Comparison of ENCODE assay signal across 27 cellular contexts in the genomic region with DNA sequence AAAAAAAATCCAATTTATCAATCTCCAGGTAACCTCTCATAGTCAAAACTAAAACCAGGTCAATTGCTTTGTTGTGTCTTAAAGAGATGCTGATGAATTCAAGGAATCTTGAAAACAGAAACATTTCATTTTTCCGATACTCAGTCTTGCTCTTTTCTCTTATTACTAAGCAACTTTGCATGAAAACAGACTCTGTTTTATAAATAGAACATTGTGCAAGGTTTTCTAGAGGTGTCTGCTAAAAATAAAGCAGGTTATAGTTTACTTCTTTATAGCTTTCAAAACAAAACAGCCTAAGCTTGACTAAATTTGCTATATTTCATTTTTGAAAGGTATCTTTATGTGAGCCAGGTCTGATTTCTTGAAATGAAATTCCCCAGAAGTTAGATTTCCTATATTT.
DNase-seq lines count a peak whose midpoint lies in the region; ATAC-seq, FAIRE-seq and TF ChIP-seq lines count a peak whose summit lies in the region.
"Had no signal": no experiment of that assay in that cellular context is flagged by ENCODE, and none has a peak within 500 bp of the region (broad histone marks: within the 10 kb centered on the region; RNA-seq: fewer than 3 reads in every experiment).

No MANE protein-coding gene starts in this region.

- no peak for FAIRE-seq in pancreas (lab: Jason Lieb, UNC)
- FAIRE-seq: K562, small intestine, TTC549 had no signal

- TF ChIP-seq CTCF in cardiac muscle cell (IDR thresholded peaks at IDR 0.05; ENCODE audit: low read depth, low read length) (no peak), right atrium auricular region (IDR thresholded peaks at IDR 0.05) (no peak), hepatocyte (IDR thresholded peaks at IDR 0.05; ENCODE audit: poor library complexity) (no peak), thyroid gland (IDR thresholded peaks at IDR 0.05) (no peak), pancreas (IDR thresholded peaks at IDR 0.05) (no peak)

- H3K27me3 ChIP-seq in cardiac muscle cell (no peaks in the 10 kb centered on the region), right atrium auricular region (no peaks in the 10 kb centered on the region), hepatocyte (no peaks in the 10 kb centered on the region), thyroid gland (no peaks in the 10 kb centered on the region), pancreas (no peaks in the 10 kb centered on the region)
- H3K27me3 ChIP-seq: foreskin keratinocyte, neural progenitor cell, SJCRH30 had no signal

- H3K4me3 Mint-ChIP-seq in stimulated activated naive CD8-positive, alpha-beta T cell treated with anti-CD3 and anti-CD28 coated beads, Interleukin-15, amount 100 ng/mL, for 72 hours, result no peak overlapping the region
- H3K4me3 Mint-ChIP-seq: activated CD8-positive, alpha-beta T cell treated with anti-CD3 and anti-CD28 coated beads, Interleukin-2, amount 10 ng/mL, durations not matched to agents 7 days and 5 days; activated naive CD8-positive, alpha-beta T cell treated with anti-CD3 and anti-CD28 coated beads for 36 hours; CD8-positive, alpha-beta T cell; neural progenitor cell had no signal

- DNase-seq in cardiac muscle cell (ENCODE audit: low read depth in 1 of 2, low spot score in 1 of 2) (no peak), right atrium auricular region (ENCODE audit: low spot score) (no peak), hepatocyte (ENCODE audit: low spot score) (no peak), thyroid gland (no peak), pancreas (no peak)
- DNase-seq in activated CD4-positive, alpha-beta T cell treated with anti-CD3 and anti-CD28 coated beads for 4 hours, result no peak
- no peak for DNase-seq in stimulated activated naive CD8-positive, alpha-beta T cell treated with anti-CD3 and anti-CD28 coated beads, Interleukin-15, amount 100 ng/mL, for 72 hours
- DNase-seq: activated CD4-positive, CD25-positive, alpha-beta regulatory T cell treated with anti-CD3 and anti-CD28 coated beads, Interleukin-2, amount 50 U/mL, for 72 hours; activated CD8-positive, alpha-beta T cell treated with anti-CD3 and anti-CD28 coated beads, Interleukin-2, amount 10 ng/mL, durations not matched to agents 7 days and 5 days; activated effector memory CD4-positive, alpha-beta T cell treated with Interleukin-2 at 50 U/mL for 16 hours; activated naive CD8-positive, alpha-beta T cell treated with anti-CD3 and anti-CD28 coated beads for 36 hours; activated T-cell treated with anti-CD3 and anti-CD28 coated beads for 4 hours; CD8-positive, alpha-beta T cell; foreskin keratinocyte; HCEC 1CT; hypothalamus; MM.1S; NCI-H1436 treated with DMSO at 0.1 percent for 48 hours; NCI-H510A treated with DMSO at 0.1 percent for 48 hours; SJCRH30; small intestine; stimulated activated CD4-positive, alpha-beta T cell treated with anti-CD3 and anti-CD28 coated beads, Interleukin-1b, Interleukin-23, amount 100 ng/mL, for 48 hours had no signal

- H3K27me3 Mint-ChIP-seq in stimulated activated naive CD8-positive, alpha-beta T cell treated with anti-CD3 and anti-CD28 coated beads, Interleukin-15, amount 100 ng/mL, for 72 hours, result peaks cover 2% of the 10 kb centered on the region

- H3K9me3 ChIP-seq in cardiac muscle cell (ENCODE audit: low read depth) (no peaks in the 10 kb centered on the region), right atrium auricular region (no peaks in the 10 kb centered on the region), hepatocyte (ENCODE audit: low read depth) (no peaks in the 10 kb centered on the region), thyroid gland (no peaks in the 10 kb centered on the region), pancreas (no peaks in the 10 kb centered on the region)
- H3K9me3 ChIP-seq: SJCRH30 had no signal

- ATAC-seq in HG03095 (IDR thresholded peaks at IDR 0.05; ENCODE audit: unreplicated experiment), result peak; percentile 60
- ATAC-seq in pancreas, result no peak
- ATAC-seq in stimulated activated naive CD8-positive, alpha-beta T cell treated with anti-CD3 and anti-CD28 coated beads, Interleukin-15, amount 100 ng/mL, for 72 hours, result no peak
- ATAC-seq: activated CD8-positive, alpha-beta T cell treated with anti-CD3 and anti-CD28 coated beads, Interleukin-2, amount 10 ng/mL, durations not matched to agents 7 days and 5 days; CD8-positive, alpha-beta T cell; foreskin keratinocyte; K562; Panc1 had no signal

- no peaks in the 10 kb centered on the region for H3K4me1 Mint-ChIP-seq in stimulated activated naive CD8-positive, alpha-beta T cell treated with anti-CD3 and anti-CD28 coated beads, Interleukin-15, amount 100 ng/mL, for 72 hours
- H3K4me1 Mint-ChIP-seq: activated naive CD8-positive, alpha-beta T cell treated with anti-CD3 and anti-CD28 coated beads for 36 hours had no signal

- no peaks in the 10 kb centered on the region for H3K9me2 ChIP-seq in hepatocyte (replicated peaks; ENCODE audit: insufficient read depth)

- TF ChIP-seq POLR2A in thyroid gland (IDR thresholded peaks at IDR 0.05), result no peak

- H2AFZ ChIP-seq in hepatocyte, result no peak overlapping the region
- H2AFZ ChIP-seq: neural progenitor cell had no signal

- H3K4me3 ChIP-seq in cardiac muscle cell (no peak overlapping the region), right atrium auricular region (no peak overlapping the region), hepatocyte (no peak overlapping the region), thyroid gland (replicated peaks in 1 of 3) (no peak overlapping the region), pancreas (no peak overlapping the region)
- H3K4me3 ChIP-seq: K562, neural progenitor cell, SJCRH30 had no signal

- no peaks in the 10 kb centered on the region for H3K9me3 Mint-ChIP-seq in stimulated activated naive CD8-positive, alpha-beta T cell treated with anti-CD3 and anti-CD28 coated beads, Interleukin-15, amount 100 ng/mL, for 72 hours
- H3K9me3 Mint-ChIP-seq: activated naive CD8-positive, alpha-beta T cell treated with anti-CD3 and anti-CD28 coated beads for 36 hours; CD8-positive, alpha-beta T cell; neural progenitor cell had no signal

- H3K36me3 ChIP-seq in cardiac muscle cell (no peaks in the 10 kb centered on the region), right atrium auricular region (no peaks in the 10 kb centered on the region), hepatocyte (replicated peaks; ENCODE audit: insufficient read depth, low read depth) (no peaks in the 10 kb centered on the region), thyroid gland (no peaks in the 10 kb centered on the region), pancreas (no peaks in the 10 kb centered on the region)
- H3K36me3 ChIP-seq: neural progenitor cell, SJCRH30 had no signal

- no peak overlapping the region for H3K27ac Mint-ChIP-seq in stimulated activated naive CD8-positive, alpha-beta T cell treated with anti-CD3 and anti-CD28 coated beads, Interleukin-15, amount 100 ng/mL, for 72 hours
- H3K27ac Mint-ChIP-seq: activated CD8-positive, alpha-beta T cell treated with anti-CD3 and anti-CD28 coated beads, Interleukin-2, amount 10 ng/mL, durations not matched to agents 7 days and 5 days; activated naive CD8-positive, alpha-beta T cell treated with anti-CD3 and anti-CD28 coated beads for 36 hours; CD8-positive, alpha-beta T cell; neural progenitor cell had no signal

- WGBS in hepatocyte (ENCODE audit: low lambda C conversion rate, missing lambda C conversion rate), result 66% methylated on average over 1 of the region's 1 CpG
- WGBS in thyroid gland, 2 donors, result 53 to 63% methylated on average over 1 of the region's 1 CpG
- WGBS in pancreas, 2 donors, result 71 to 78% methylated on average over 1 of the region's 1 CpG

- no peaks in the 10 kb centered on the region for H3K79me2 ChIP-seq in hepatocyte

- no peak overlapping the region for H3K4me2 ChIP-seq in hepatocyte
- H3K4me2 ChIP-seq: neural progenitor cell had no signal

- H3K27ac ChIP-seq in cardiac muscle cell (peak overlapping the region; percentile 88), right atrium auricular region (no peak overlapping the region), hepatocyte (peak overlapping the region; percentile 11), thyroid gland (peak overlapping the region; percentile 27 to 84 (median 71)), pancreas (no peak overlapping the region)
- H3K27ac ChIP-seq: foreskin keratinocyte, neural progenitor cell, SJCRH30 had no signal

- intact Hi-C loops in thyroid gland (cut with DNase I) (no loop called here), pancreas (cut with DNase I) (no loop called here)

- no peaks in the 10 kb centered on the region for H4K20me1 ChIP-seq in hepatocyte (ENCODE audit: insufficient read depth, poor library complexity, severe bottlenecking)

- H3K4me1 ChIP-seq in cardiac muscle cell (ENCODE audit: low read depth) (peaks cover 28% of the 10 kb centered on the region), right atrium auricular region (peaks cover 0 to 12% of the 10 kb centered on the region in 2 donors), hepatocyte (ENCODE audit: insufficient read depth) (no peaks in the 10 kb centered on the region), thyroid gland (peaks cover 25 to 34% of the 10 kb centered on the region in 2 donors), pancreas (no peaks in the 10 kb centered on the region)
- H3K4me1 ChIP-seq: foreskin keratinocyte, neural progenitor cell had no signal

Comparison
In these comparisons a context has a peak if more than half of its experiments do, and no peak if none do; other contexts are left out.
1. H3K27ac ChIP-seq: peak in cardiac muscle cell (single experiment), hepatocyte (single experiment) and thyroid gland (3 of 3); none in right atrium auricular region (0 of 2) and pancreas (0 of 4).